Comparison of ENCODE assay signal across 9 cellular contexts in genomic region chr6:136737343-136738177, GRCh38. TPM values are rescaled to one million over a fixed set of nuclear protein-coding genes. Genes with fewer than 3 reads are reported as not detected.
DNase-seq lines count a peak whose midpoint lies in the region; ATAC-seq, FAIRE-seq and TF ChIP-seq lines count a peak whose summit lies in the region.
"Had no signal": no experiment of that assay in that cellular context is flagged by ENCODE, and none has a peak within 500 bp of the region (broad histone marks: within the 10 kb centered on the region; RNA-seq: fewer than 3 reads in every experiment).

No MANE protein-coding gene starts in this region.

- WGBS in pancreas, 2 donors, result 73 to 79% methylated on average over 7 to 8 of the region's 8 CpGs

- no peaks in the 10 kb centered on the region for H3K9me3 ChIP-seq in ascending aorta
- H3K9me3 ChIP-seq in pancreas, result no peaks in the 10 kb centered on the region

- peak; percentile 42 to 82 (median 72) for ATAC-seq in pancreas
- ATAC-seq in HG02763 (IDR thresholded peaks at IDR 0.05; ENCODE audit: unreplicated experiment), result no peak
- ATAC-seq in GM18511 (IDR thresholded peaks at IDR 0.05; ENCODE audit: unreplicated experiment), result no peak

- no peak for FAIRE-seq in pancreas (lab: Jason Lieb, UNC)
- no peak for FAIRE-seq in GM12892 (lab: Jason Lieb, UNC)

- TF ChIP-seq POLR2A in GM12892 (IDR thresholded peaks at IDR 0.05; ENCODE audit: low read depth, low read length), result no peak

- no peak overlapping the region for H3K4me3 ChIP-seq in AG09309 (ENCODE audit: control insufficient read depth, low read depth, low read length)
- peak overlapping the region in 1 of 2 donors; percentile 12 for H3K4me3 ChIP-seq in ascending aorta
- H3K4me3 ChIP-seq in fibroblast of the aortic adventitia (ENCODE audit: low read depth, low read length), result no peak overlapping the region
- no peak overlapping the region for H3K4me3 ChIP-seq in pancreas

- H3K4me1 ChIP-seq in ascending aorta (peaks cover 8 to 47% of the 10 kb centered on the region in 2 donors), pancreas (peaks cover 0 to 22% (median 12%) of the 10 kb centered on the region in 3 donors)

- H3K27ac ChIP-seq in ascending aorta, result peak overlapping the region; percentile 78 to 82
- peak overlapping the region in 2 of 4 donors; percentile 24 to 68 for H3K27ac ChIP-seq in pancreas

- no peaks in the 10 kb centered on the region for H3K36me3 ChIP-seq in ascending aorta
- no peaks in the 10 kb centered on the region for H3K36me3 ChIP-seq in pancreas

- H3K27me3 ChIP-seq in ascending aorta (no peaks in the 10 kb centered on the region), pancreas (no peaks in the 10 kb centered on the region)

- intact Hi-C loops in ascending aorta (cut with DNase I), result loop anchor here (2.0 to 5.0 kb wide), 4 partner anchors 35 to 90 kb away; partner anchors contain the start of gene MAP3K5
- intact Hi-C loops in pancreas (cut with DNase I), result no loop called here

- no peak for TF ChIP-seq CTCF in AG09309 (IDR thresholded peaks at IDR 0.05; ENCODE audit: control insufficient read depth, insufficient read depth, low read depth, low read length, missing control alignments)
- no peak for TF ChIP-seq CTCF in ascending aorta (IDR thresholded peaks at IDR 0.05)
- no peak for TF ChIP-seq CTCF in fibroblast of the aortic adventitia (IDR thresholded peaks at IDR 0.05; ENCODE audit: insufficient read depth, low read length)
- TF ChIP-seq CTCF in pancreas (IDR thresholded peaks at IDR 0.05), result no peak

- DNase-seq in AG09309 (ENCODE audit: low read depth) (peak; percentile 51), ascending aorta (ENCODE audit: low spot score in 2 of 2) (peak in 1 of 2 donors; percentile 77), fibroblast of the aortic adventitia (ENCODE audit: low read depth) (peak; percentile 86), pancreas (peak in 1 of 6 donors; percentile 15), GM12892 (ENCODE audit: insufficient read length) (no peak), retina (no peak)
- DNase-seq: NCI-H1694 had no signal

RNA-seq across cellular contexts. Expression of gene MAP3K5, which starts 54.7 kb away (rescaled TPM):
- 40.9 TPM for total RNA-seq in ascending aorta
- 1.9 and 15.5 TPM in 2 replicates for total RNA-seq in fibroblast of the aortic adventitia (ENCODE audit: low replicate concordance)
- total RNA-seq in pancreas, result 10 to 100 TPM; 15.7 to 28.6 (median 20.0) TPM
- polyA plus RNA-seq in pancreas, result 1 to 10 TPM; 6.7 to 7.0 TPM
- 13.4 TPM for polyA plus RNA-seq in GM12892 (2012; ENCODE audit: missing spikeins)

Comparison
In these comparisons a context has a peak if more than half of its experiments do, and no peak if none do; other contexts are left out.
1. DNase-seq: peak in AG09309 (single experiment) and fibroblast of the aortic adventitia (single experiment); none in GM12892 (single experiment) and retina (single experiment).
2. ATAC-seq: peak in pancreas (4 of 4); none in HG02763 (single experiment) and GM18511 (single experiment).